In genomic region chr6:42898891-42899361, GRCh38 we compare ENCODE assay signal across 9 cellular contexts. TPM values are rescaled to one million over a fixed set of nuclear protein-coding genes. Genes with fewer than 3 reads are reported as not detected.
DNase-seq lines count a peak whose midpoint lies in the region; ATAC-seq and TF ChIP-seq lines count a peak whose summit lies in the region.
"Had no signal": no experiment of that assay in that cellular context is flagged by ENCODE, and none has a peak within 500 bp of the region (broad histone marks: within the 10 kb centered on the region; RNA-seq: fewer than 3 reads in every experiment).

No MANE protein-coding gene starts in this region.

- H3K36me3 ChIP-seq in MM.1S (replicated peaks; ENCODE audit: insufficient read depth, low read length) (no peaks in the 10 kb centered on the region), psoas muscle (ENCODE audit: insufficient read depth in 1 of 2, low read depth in 1 of 2) (no peaks in the 10 kb centered on the region)

- no peaks in the 10 kb centered on the region for H3K4me1 ChIP-seq in MM.1S (ENCODE audit: low read length)
- H3K4me1 ChIP-seq in psoas muscle = no peaks in the 10 kb centered on the region

- no peaks in the 10 kb centered on the region for H3K27me3 ChIP-seq in MM.1S (replicated peaks; ENCODE audit: insufficient read depth, low read length)
- H3K27me3 ChIP-seq in psoas muscle (ENCODE audit: insufficient read depth in 3 of 3, low read length in 2 of 3) = no peaks in the 10 kb centered on the region

- CTCF ChIA-PET in RWPE1 (lab: Yijun Ruan, JAX) = interaction anchor here (0.6 to 0.7 kb wide), 2 partner anchors 15 to 512 kb away, joined by 3 read pairs; no protein-coding TSS in a partner anchor

- H3K4me3 Mint-ChIP-seq in activated T-helper 2 cell treated with anti-CD3 and anti-CD28 coated beads, Interferon-gamma antibody, Interleukin-2, Interleukin-4, amounts not matched to agents 10 μg/mL and 5 μg/mL and 100 μg/mL, durations not matched to agents 14 hours and 24 hours and 36 hours (ENCODE audit: low read depth) = no peak overlapping the region

- H3K4me3 ChIP-seq in MM.1S (ENCODE audit: low read length) (no peak overlapping the region), psoas muscle (peak overlapping the region; percentile 13)

- H3K4me2 ChIP-seq in MM.1S (ENCODE audit: low read depth, low read length) = peak overlapping the region; percentile 29; the same call in 1 of the 2 replicates

- H3K9ac ChIP-seq in MM.1S (ENCODE audit: low read length) = no peak overlapping the region

- no peaks in the 10 kb centered on the region for H3K36me3 Mint-ChIP-seq in activated T-helper 2 cell treated with anti-CD3 and anti-CD28 coated beads, Interferon-gamma antibody, Interleukin-2, Interleukin-4, amounts not matched to agents 10 μg/mL and 5 μg/mL and 100 μg/mL, durations not matched to agents 14 hours and 24 hours and 36 hours (ENCODE audit: low read depth)
- H3K36me3 Mint-ChIP-seq: activated naive CD4-positive, alpha-beta T cell treated with anti-CD3 and anti-CD28 coated beads, Interleukin-2, amount 50 U/mL, for 72 hours had no signal

- H3K27ac Mint-ChIP-seq in activated T-helper 2 cell treated with anti-CD3 and anti-CD28 coated beads, Interferon-gamma antibody, Interleukin-2, Interleukin-4, amounts not matched to agents 10 μg/mL and 5 μg/mL and 100 μg/mL, durations not matched to agents 14 hours and 24 hours and 36 hours = no peak overlapping the region
- H3K27ac Mint-ChIP-seq: activated naive CD4-positive, alpha-beta T cell treated with anti-CD3 and anti-CD28 coated beads, Interleukin-2, amount 50 U/mL, for 72 hours had no signal

- H3K27me3 Mint-ChIP-seq in activated T-helper 2 cell treated with anti-CD3 and anti-CD28 coated beads, Interferon-gamma antibody, Interleukin-2, Interleukin-4, amounts not matched to agents 10 μg/mL and 5 μg/mL and 100 μg/mL, durations not matched to agents 14 hours and 24 hours and 36 hours (ENCODE audit: low read depth) = no peaks in the 10 kb centered on the region

- no peaks in the 10 kb centered on the region for H3K9me2 ChIP-seq in MM.1S (replicated peaks; ENCODE audit: insufficient read depth, low read length)

- peak overlapping the region; percentile 78 for H2AFZ ChIP-seq in MM.1S (ENCODE audit: low read length)

- POLR2A ChIA-PET in RWPE1 (lab: Yijun Ruan, JAX; ENCODE audit: low non-redundant PET) = no interaction called here

- ATAC-seq in psoas muscle (no peak), GM21423 (IDR thresholded peaks at IDR 0.05; ENCODE audit: unreplicated experiment) (no peak), HG02981 (IDR thresholded peaks at IDR 0.05; ENCODE audit: unreplicated experiment) (no peak)
- ATAC-seq: activated naive CD4-positive, alpha-beta T cell treated with anti-CD3 and anti-CD28 coated beads, Interleukin-2, amount 50 U/mL, for 72 hours had no signal

- intact Hi-C loops in activated T-helper 2 cell treated with anti-CD3 and anti-CD28 coated beads, Interferon-gamma antibody, Interleukin-2, Interleukin-4, amounts not matched to agents 10 μg/mL and 5 μg/mL and 100 μg/mL, durations not matched to agents 14 hours and 24 hours and 36 hours (cut with micrococcal nuclease) = loop anchor here (2.0 kb wide), 2 partner anchors 172 to 238 kb away; no protein-coding TSS in a partner anchor
- intact Hi-C loops in psoas muscle (cut with DNase I) = loop anchor here in 1 of 2 donors (2.0 to 10.0 kb wide), 3 partner anchors 22 to 616 kb away; partner anchors contain the start of genes LRRC73, POLR1C and YIPF3

- no peaks in the 10 kb centered on the region for H3K9me3 Mint-ChIP-seq in activated T-helper 2 cell treated with anti-CD3 and anti-CD28 coated beads, Interferon-gamma antibody, Interleukin-2, Interleukin-4, amounts not matched to agents 10 μg/mL and 5 μg/mL and 100 μg/mL, durations not matched to agents 14 hours and 24 hours and 36 hours
- H3K9me3 Mint-ChIP-seq: activated naive CD4-positive, alpha-beta T cell treated with anti-CD3 and anti-CD28 coated beads, Interleukin-2, amount 50 U/mL, for 72 hours had no signal

- H4K20me1 ChIP-seq in MM.1S (ENCODE audit: insufficient read depth, low read length) = no peaks in the 10 kb centered on the region

- peaks cover 19% of the 10 kb centered on the region for H3K4me1 Mint-ChIP-seq in activated T-helper 2 cell treated with anti-CD3 and anti-CD28 coated beads, Interferon-gamma antibody, Interleukin-2, Interleukin-4, amounts not matched to agents 10 μg/mL and 5 μg/mL and 100 μg/mL, durations not matched to agents 14 hours and 24 hours and 36 hours (ENCODE audit: low read depth)

- TF ChIP-seq CTCF in MM.1S (IDR thresholded peaks at IDR 0.05; ENCODE audit: low read length) = peak; percentile 67
- TF ChIP-seq CTCF in RWPE1 (conservative IDR thresholded peaks at IDR 0.05; ENCODE audit: low read depth) = peak; percentile 78
- TF ChIP-seq CTCF in psoas muscle (IDR thresholded peaks at IDR 0.05) = peak; percentile 74

- 9 to 10% (median 10%) methylated on average over 10 of the region's 10 CpGs for WGBS in psoas muscle, 3 donors

- H3F3A ChIP-seq in MM.1S (ENCODE audit: insufficient read depth, low read length) = no peaks in the 10 kb centered on the region

- H3K27ac ChIP-seq in MM.1S (ENCODE audit: low read length) (no peak overlapping the region), RWPE1 (no peak overlapping the region), psoas muscle (no peak overlapping the region)

- H3K9me3 ChIP-seq in MM.1S (replicated peaks; ENCODE audit: insufficient read depth, low read length) (no peaks in the 10 kb centered on the region), psoas muscle (no peaks in the 10 kb centered on the region)

- DNase-seq in DMS 273 treated with DMSO at 0.1 percent for 48 hours (lab: John Stamatoyannopoulos, UW) (peak; percentile 19), MM.1S (peak; percentile 78), RWPE1 (ENCODE audit: low spot score) (peak; percentile 39), glomerular endothelial cell (ENCODE audit: extremely low read depth, low read depth, low spot score) (peak; percentile 57), psoas muscle (peak in 1 of 2 donors; percentile 22)
- peak; percentile 58 for DNase-seq in activated T-helper 2 cell treated with anti-CD3 and anti-CD28 coated beads, Interferon-gamma antibody, Interleukin-2, Interleukin-4, amounts not matched to agents 10 μg/mL and 5 μg/mL and 100 μg/mL, durations not matched to agents 14 hours and 24 hours and 36 hours (ENCODE audit: low spot score)

- no peaks in the 10 kb centered on the region for H3K79me2 ChIP-seq in MM.1S (ENCODE audit: low read length)

RNA-seq across cellular contexts. Expression of gene PTCRA, which starts 16.9 kb away (rescaled TPM):
- total RNA-seq in activated T-helper 2 cell treated with anti-CD3 and anti-CD28 coated beads, Interferon-gamma antibody, Interleukin-2, Interleukin-4, amounts not matched to agents 10 μg/mL and 5 μg/mL and 100 μg/mL, durations not matched to agents 14 hours and 24 hours and 36 hours = not detected in 2 replicates
- total RNA-seq in glomerular endothelial cell (not detected in 2 replicates), psoas muscle (not detected)
- under 1 TPM in 1 of 3 donors, not detected in 2; 0.09 TPM for polyA plus RNA-seq in psoas muscle
- total RNA-seq: activated naive CD4-positive, alpha-beta T cell treated with anti-CD3 and anti-CD28 coated beads, Interleukin-2, amount 50 U/mL, for 72 hours had no signal

RNA-seq across cellular contexts. Expression of gene RPL7L1, which starts 19.5 kb away (rescaled TPM):
- total RNA-seq in activated T-helper 2 cell treated with anti-CD3 and anti-CD28 coated beads, Interferon-gamma antibody, Interleukin-2, Interleukin-4, amounts not matched to agents 10 μg/mL and 5 μg/mL and 100 μg/mL, durations not matched to agents 14 hours and 24 hours and 36 hours = 149 and 151 TPM in 2 replicates
- total RNA-seq in glomerular endothelial cell (93.3 and 108 TPM in 2 replicates), psoas muscle (10 to 100 TPM; 50.7 to 70.4 (median 62.9) TPM)
- 100 to 1,000 TPM in 1 of 3 donors, 10 to 100 TPM in 2; 35.5 to 107 (median 90.6) TPM for polyA plus RNA-seq in psoas muscle

RNA-seq across cellular contexts. Expression of gene CNPY3, which starts 30.4 kb away (rescaled TPM):
- 51.3 and 53.1 TPM in 2 replicates for total RNA-seq in activated T-helper 2 cell treated with anti-CD3 and anti-CD28 coated beads, Interferon-gamma antibody, Interleukin-2, Interleukin-4, amounts not matched to agents 10 μg/mL and 5 μg/mL and 100 μg/mL, durations not matched to agents 14 hours and 24 hours and 36 hours
- total RNA-seq in glomerular endothelial cell (52.2 and 58.1 TPM in 2 replicates), psoas muscle (10 to 100 TPM in 2 of 4 donors, 1 to 10 TPM in 2; 6.8 to 11.9 (median 9.5) TPM)
- 10 to 100 TPM in 2 of 3 donors, 1 to 10 TPM in 1; 5.7 to 13.7 (median 10.8) TPM for polyA plus RNA-seq in psoas muscle
